Comparison of ENCODE assay signal across 1 cellular context in the genomic region with DNA sequence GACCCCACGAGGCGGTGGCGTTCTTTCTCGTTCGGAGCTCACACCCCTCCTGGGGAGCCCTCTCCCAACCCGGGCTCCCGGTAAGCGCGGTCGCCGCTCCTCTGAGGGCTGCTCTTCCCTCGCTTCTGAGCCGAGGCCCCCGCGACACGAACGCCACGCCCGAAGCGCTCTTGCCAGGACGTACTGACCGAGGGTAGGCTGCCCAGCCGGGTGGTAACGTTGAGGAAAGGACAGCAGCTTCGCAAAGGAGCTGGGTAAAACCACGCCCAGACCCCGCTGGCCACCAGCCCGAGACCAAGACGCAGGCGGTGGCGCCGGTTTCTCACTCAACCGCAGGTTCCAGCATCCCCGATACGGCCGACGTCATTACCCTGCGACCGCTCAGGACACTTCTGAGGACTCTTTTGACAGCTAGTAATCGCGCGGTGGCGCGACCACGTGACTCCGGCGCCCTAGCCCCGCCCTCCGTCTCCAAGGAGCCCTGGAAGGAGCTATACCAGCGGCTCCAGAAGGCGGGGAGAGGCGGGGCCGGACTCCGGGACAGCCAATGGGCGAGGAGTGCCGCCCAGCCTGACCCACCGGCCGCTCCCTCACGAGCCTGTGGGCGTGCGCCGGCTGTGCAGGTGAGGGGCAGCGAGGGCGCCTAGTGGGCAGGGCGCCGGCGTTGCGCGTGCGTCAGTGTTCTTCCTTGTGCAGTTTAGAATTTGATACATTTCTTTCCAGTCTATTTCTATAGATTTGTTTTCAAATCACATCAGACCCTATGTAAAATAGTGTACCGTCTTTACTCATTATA.
TF ChIP-seq lines count a peak whose summit lies in the region.

No MANE protein-coding gene starts in this region.

TF ChIP-seq in IMR-90, 13 proteins besides CTCF, POLR2A, EP300 and RAD21 (continued from another document):
- TF ChIP-seq, protein P1, sequence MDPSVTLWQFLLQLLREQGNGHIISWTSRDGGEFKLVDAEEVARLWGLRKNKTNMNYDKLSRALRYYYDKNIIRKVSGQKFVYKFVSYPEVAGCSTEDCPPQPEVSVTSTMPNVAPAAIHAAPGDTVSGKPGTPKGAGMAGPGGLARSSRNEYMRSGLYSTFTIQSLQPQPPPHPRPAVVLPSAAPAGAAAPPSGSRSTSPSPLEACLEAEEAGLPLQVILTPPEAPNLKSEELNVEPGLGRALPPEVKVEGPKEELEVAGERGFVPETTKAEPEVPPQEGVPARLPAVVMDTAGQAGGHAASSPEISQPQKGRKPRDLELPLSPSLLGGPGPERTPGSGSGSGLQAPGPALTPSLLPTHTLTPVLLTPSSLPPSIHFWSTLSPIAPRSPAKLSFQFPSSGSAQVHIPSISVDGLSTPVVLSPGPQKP (IDR thresholded peaks at IDR 0.05; ENCODE audit: borderline replicate concordance, low read depth, low read length), result no peak
- TF ChIP-seq RCOR1 (IDR thresholded peaks at IDR 0.05; ENCODE audit: insufficient replicate concordance, low read length), result peak; percentile 12
- peak; percentile 87; the same call in 1 of the 2 replicates for TF ChIP-seq MAZ (IDR thresholded peaks at IDR 0.05; ENCODE audit: borderline replicate concordance, low read depth, low read length)
- no peak; the same call in 1 of the 2 replicates for TF ChIP-seq RFX5 (IDR thresholded peaks at IDR 0.05; ENCODE audit: low read depth, low read length)
- TF ChIP-seq MXI1 (IDR thresholded peaks at IDR 0.05; ENCODE audit: borderline replicate concordance, low read depth, low read length), result peak; percentile 83
- TF ChIP-seq, protein P2, sequence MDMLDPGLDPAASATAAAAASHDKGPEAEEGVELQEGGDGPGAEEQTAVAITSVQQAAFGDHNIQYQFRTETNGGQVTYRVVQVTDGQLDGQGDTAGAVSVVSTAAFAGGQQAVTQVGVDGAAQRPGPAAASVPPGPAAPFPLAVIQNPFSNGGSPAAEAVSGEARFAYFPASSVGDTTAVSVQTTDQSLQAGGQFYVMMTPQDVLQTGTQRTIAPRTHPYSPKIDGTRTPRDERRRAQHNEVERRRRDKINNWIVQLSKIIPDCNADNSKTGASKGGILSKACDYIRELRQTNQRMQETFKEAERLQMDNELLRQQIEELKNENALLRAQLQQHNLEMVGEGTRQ (IDR thresholded peaks at IDR 0.05; ENCODE audit: low read depth, low read length), result peak; percentile 96
- no peak for TF ChIP-seq NFE2L2 (IDR thresholded peaks at IDR 0.05; ENCODE audit: low read depth, low read length)
